In genomic region chr13:106533940-106534843, GRCh38 we compare ENCODE assay signal across 7 cellular contexts. TPM values are rescaled to one million over a fixed set of nuclear protein-coding genes. Genes with fewer than 3 reads are reported as not detected.
A peak's percentile ranks its signal among the peaks of the same experiment; 100 is the strongest.
DNase-seq lines count a peak whose midpoint lies in the region; ATAC-seq and TF ChIP-seq lines count a peak whose summit lies in the region.

No MANE protein-coding gene starts in this region.

- no peaks in the 10 kb centered on the region for H3K36me3 Mint-ChIP-seq in activated naive CD8-positive, alpha-beta T cell treated with anti-CD3 and anti-CD28 coated beads, Interleukin-2, amount 10 ng/mL, durations not matched to agents 7 days and 5 days

- TF ChIP-seq CTCF in GM13976 (IDR thresholded peaks at IDR 0.05; ENCODE audit: borderline replicate concordance, control extremely low read depth, extremely low read depth, insufficient read depth, missing control alignments), result no peak

- H3K27me3 Mint-ChIP-seq in activated naive CD8-positive, alpha-beta T cell treated with anti-CD3 and anti-CD28 coated beads, Interleukin-2, amount 10 ng/mL, durations not matched to agents 7 days and 5 days, result peaks cover 44% of the 10 kb centered on the region

- H3K9me3 Mint-ChIP-seq in activated naive CD8-positive, alpha-beta T cell treated with anti-CD3 and anti-CD28 coated beads, Interleukin-2, amount 10 ng/mL, durations not matched to agents 7 days and 5 days, result no peaks in the 10 kb centered on the region

- H3K27ac Mint-ChIP-seq in activated naive CD8-positive, alpha-beta T cell treated with anti-CD3 and anti-CD28 coated beads, Interleukin-2, amount 10 ng/mL, durations not matched to agents 7 days and 5 days, result no peak overlapping the region

- peak; percentile 32 for DNase-seq in GM13976 (ENCODE audit: low spot score)
- DNase-seq in NCI-H82 (lab: John Stamatoyannopoulos, UW), result peak; percentile 84
- peak; percentile 46 for DNase-seq in activated naive CD8-positive, alpha-beta T cell treated with anti-CD3 and anti-CD28 coated beads, Interleukin-2, amount 10 ng/mL, durations not matched to agents 7 days and 5 days
- DNase-seq in glomerular visceral epithelial cell (ENCODE audit: extremely low spot score), result peak; percentile 66
- peak in 36 of 56 donors; percentile 5 to 80 (median 37) for DNase-seq in nucleus accumbens (lab: John Stamatoyannopoulos, UW)
- no peak for DNase-seq in occipital lobe (lab: John Stamatoyannopoulos, UW)

- ATAC-seq in activated naive CD8-positive, alpha-beta T cell treated with anti-CD3 and anti-CD28 coated beads, Interleukin-2, amount 10 ng/mL, durations not matched to agents 7 days and 5 days (ENCODE audit: low read depth), result no peak
- ATAC-seq in HG02610 (IDR thresholded peaks at IDR 0.05; ENCODE audit: unreplicated experiment), result no peak

- H3K4me3 Mint-ChIP-seq in activated naive CD8-positive, alpha-beta T cell treated with anti-CD3 and anti-CD28 coated beads, Interleukin-2, amount 10 ng/mL, durations not matched to agents 7 days and 5 days, result peak overlapping the region; percentile 75

- H3K4me1 Mint-ChIP-seq in activated naive CD8-positive, alpha-beta T cell treated with anti-CD3 and anti-CD28 coated beads, Interleukin-2, amount 10 ng/mL, durations not matched to agents 7 days and 5 days, result peaks cover 12% of the 10 kb centered on the region

- in situ Hi-C loops in GM13976 (cut with MboI; ENCODE audit: low sequenced_read_pairs, unreplicated experiment), result loop anchor here (25.0 kb wide), 1 partner anchor 447 kb away; no protein-coding TSS in a partner anchor

- POLR2A ChIA-PET in activated naive CD8-positive, alpha-beta T cell treated with anti-CD3 and anti-CD28 coated beads, Interleukin-2, amount 10 ng/mL, durations not matched to agents 7 days and 5 days (lab: Charles Lee), result interaction anchor here (2.1 kb wide), 1 partner anchor 33 kb away, joined by 15 read pairs; the partner anchor contains the start of gene ARGLU1

RNA-seq across cellular contexts. Expression of gene EFNB2, which starts 1.3 kb away (rescaled TPM):
- under 1 TPM; 0.14 to 0.23 TPM for total RNA-seq in activated naive CD8-positive, alpha-beta T cell treated with anti-CD3 and anti-CD28 coated beads, Interleukin-2, amount 10 ng/mL, durations not matched to agents 7 days and 5 days
- total RNA-seq in occipital lobe, result 82.8 TPM

RNA-seq across cellular contexts. Expression of gene ARGLU1, which starts 33.7 kb away (rescaled TPM):
- total RNA-seq in activated naive CD8-positive, alpha-beta T cell treated with anti-CD3 and anti-CD28 coated beads, Interleukin-2, amount 10 ng/mL, durations not matched to agents 7 days and 5 days, result 100 to 1,000 TPM; 171 to 173 TPM
- 160 TPM for total RNA-seq in occipital lobe

Comparison
In these comparisons a context has a peak if more than half of its experiments do, and no peak if none do; other contexts are left out.
1. RNA of gene EFNB2, which starts 1.3 kb away (total RNA-seq): 82.8 TPM in occipital lobe (single experiment); 0.14 to 0.23 TPM in activated naive CD8-positive, alpha-beta T cell treated with anti-CD3 and anti-CD28 coated beads, Interleukin-2, amount 10 ng/mL, durations not matched to agents 7 days and 5 days; every median in the first group is over 10 times any median in the second.